Comparison of ENCODE assay signal across 8 cellular contexts in the genomic region with DNA sequence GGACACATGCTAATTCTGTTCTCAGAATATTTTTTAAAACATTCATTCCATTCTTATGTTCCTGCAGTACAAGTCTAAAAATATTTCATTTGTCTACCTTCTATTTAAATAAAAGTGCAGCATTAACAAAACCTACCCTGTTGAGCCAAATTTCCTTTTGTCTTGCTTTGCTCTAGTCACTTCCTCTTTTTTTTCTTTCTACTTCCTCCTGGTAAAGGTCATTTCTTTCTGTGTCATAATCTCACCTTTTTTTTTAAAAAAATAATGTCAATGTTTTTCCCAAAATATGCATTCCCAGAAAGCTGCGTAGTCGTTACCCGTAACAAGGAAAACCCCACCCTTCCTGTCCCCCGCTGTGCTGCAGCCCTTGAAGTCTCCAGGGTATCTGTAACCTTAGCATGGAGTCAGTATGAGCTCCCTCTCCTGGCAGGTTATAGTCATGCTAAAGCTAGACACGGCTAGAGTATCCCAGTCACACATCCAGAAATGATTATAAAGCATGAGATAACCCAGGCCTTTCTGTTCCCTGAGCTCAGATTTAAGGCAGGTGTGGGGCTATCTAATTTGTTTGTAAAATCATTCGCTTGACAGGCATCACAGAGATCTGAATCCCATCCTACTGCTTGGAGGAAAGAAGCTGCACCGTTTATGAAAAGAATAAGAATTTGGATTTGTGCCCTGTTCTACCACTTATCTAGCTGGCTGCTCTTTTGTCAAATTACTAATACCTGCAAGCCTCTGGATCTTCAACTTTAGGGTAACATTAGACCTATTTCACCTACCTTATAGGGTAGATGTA. TPM values are rescaled to one million over a fixed set of nuclear protein-coding genes. Genes with fewer than 3 reads are reported as not detected.
A peak's percentile ranks its signal among the peaks of the same experiment; 100 is the strongest.
DNase-seq lines count a peak whose midpoint lies in the region; ATAC-seq and TF ChIP-seq lines count a peak whose summit lies in the region.

No MANE protein-coding gene starts in this region.

- no peaks in the 10 kb centered on the region; the same call in none of the 2 replicates for H3K4me1 ChIP-seq in BE2C

- H3K9me3 ChIP-seq in BE2C, result no peaks in the 10 kb centered on the region

- no peaks in the 10 kb centered on the region for H3K27me3 Mint-ChIP-seq in activated B cell treated with CpG ODN at 0.5 μM for 24 hours

- peak overlapping the region in 1 of 2 donors; percentile 68 for H3K27ac ChIP-seq in coronary artery

- no peaks in the 10 kb centered on the region for H3K36me3 ChIP-seq in BE2C

- no peaks in the 10 kb centered on the region; the same call in 1 of the 2 replicates for H3K27me3 ChIP-seq in BE2C

- intact Hi-C loops in activated B cell treated with CpG ODN at 0.5 μM for 24 hours (cut with micrococcal nuclease), result loop anchor here (1.0 to 2.0 kb wide), 10 partner anchors 9 to 339 kb away; a partner anchor contains a TSS

- TF ChIP-seq CTCF in BE2C (IDR thresholded peaks at IDR 0.05; ENCODE audit: low read depth, low read length), result peak; percentile 91
- peak; percentile 50 for TF ChIP-seq CTCF in activated B cell treated with CpG ODN at 0.5 μM for 24 hours (IDR thresholded peaks at IDR 0.05)
- TF ChIP-seq CTCF in coronary artery (IDR thresholded peaks at IDR 0.05), result peak; percentile 28

- ATAC-seq in GM19035 (IDR thresholded peaks at IDR 0.05; ENCODE audit: unreplicated experiment) (peak; percentile 97), HG03196 (IDR thresholded peaks at IDR 0.05; ENCODE audit: unreplicated experiment) (peak; percentile 92), activated B cell treated with CpG ODN at 0.5 μM for 24 hours (ENCODE audit: low read depth) (peak; percentile 96), left lobe of liver (peak; percentile 100)

- no peaks in the 10 kb centered on the region for H3K9me3 Mint-ChIP-seq in activated B cell treated with CpG ODN at 0.5 μM for 24 hours

- no peaks in the 10 kb centered on the region for H3K36me3 Mint-ChIP-seq in activated B cell treated with CpG ODN at 0.5 μM for 24 hours (ENCODE audit: low read depth)

- H3K4me1 Mint-ChIP-seq in activated B cell treated with CpG ODN at 0.5 μM for 24 hours, result peaks cover 30% of the 10 kb centered on the region

- H3K4me3 Mint-ChIP-seq in activated B cell treated with CpG ODN at 0.5 μM for 24 hours, result peak overlapping the region; percentile 76

- POLR2A ChIA-PET in activated B cell treated with CpG ODN at 0.5 μM for 24 hours (lab: Charles Lee), result interaction anchor here (0.5 to 3.9 kb wide), 19 partner anchors 8 to 529 kb away, joined by 3 to 65 read pairs (median 5); a partner anchor contains a TSS

- CTCF ChIA-PET in activated B cell treated with CpG ODN at 0.5 μM for 24 hours (lab: Charles Lee), result interaction anchor here (0.6 to 5.6 kb wide), 32 partner anchors 10 to 151 kb away, joined by 3 to 87 read pairs (median 4); a partner anchor contains a TSS

- H3K4me3 ChIP-seq in BE2C (ENCODE audit: low read depth, low read length), result peak overlapping the region; percentile 45
- peak overlapping the region; percentile 15 for H3K4me3 ChIP-seq in coronary artery

- DNase-seq in BE2C, result peak; percentile 70
- DNase-seq in NCI-H2196 (lab: John Stamatoyannopoulos, UW; ENCODE audit: unreplicated experiment), result peak; percentile 49
- peak; percentile 48 for DNase-seq in activated B cell treated with CpG ODN at 0.5 μM for 24 hours
- no peak for DNase-seq in coronary artery (ENCODE audit: low spot score)
- DNase-seq in left lobe of liver (ENCODE audit: low spot score), result peak; percentile 70
- DNase-seq in stimulated activated CD4-positive, alpha-beta T cell treated with anti-CD3 and anti-CD28 coated beads, Interleukin-4, amount 100 ng/mL, for 24 hours, result peak; percentile 72

- H3K27ac Mint-ChIP-seq in activated B cell treated with CpG ODN at 0.5 μM for 24 hours, result peak overlapping the region; percentile 92

RNA-seq across cellular contexts. Expression of a gene that starts 51.1 kb away (rescaled TPM):
- 15.4 TPM for polyA plus RNA-seq in BE2C (2012; ENCODE audit: insufficient read depth, insufficient read length, low read depth)
- 55.2 and 63.7 TPM in 2 replicates for total RNA-seq in activated B cell treated with CpG ODN at 0.5 μM for 24 hours
- 7.5 TPM for total RNA-seq in left lobe of liver

Comparison
In these comparisons a context has a peak if more than half of its experiments do, and no peak if none do; other contexts are left out.
1. CTCF ChIP-seq: peak in every context shown above with its lines; median percentile 91 in BE2C; 50 in activated B cell treated with CpG ODN at 0.5 μM for 24 hours; 28 in coronary artery.